In genomic region chr22:50260801-50261614, GRCh38 we compare ENCODE assay signal across 8 cellular contexts. TPM values are rescaled to one million over a fixed set of nuclear protein-coding genes. Genes with fewer than 3 reads are reported as not detected.
DNase-seq lines count a peak whose midpoint lies in the region; ATAC-seq, FAIRE-seq and TF ChIP-seq lines count a peak whose summit lies in the region.

No MANE protein-coding gene starts in this region.

- H3K27ac ChIP-seq in VCaP: peak overlapping the region; percentile 85
- H3K27ac ChIP-seq in esophagus (ENCODE audit: low read depth in 2 of 2, low read length in 1 of 2): peak overlapping the region in 1 of 2 donors; percentile 21
- H3K27ac ChIP-seq in CD8-positive, alpha-beta memory T cell (ENCODE audit: low read depth, low read length): no peak overlapping the region

- TF ChIP-seq POLR2A in H54 (IDR thresholded peaks at IDR 0.05; ENCODE audit: low read depth, low read length): no peak

- peaks cover 0 to 3% of the 10 kb centered on the region in 2 donors for H3K27me3 ChIP-seq in esophagus (ENCODE audit: control insufficient read depth in 1 of 2, insufficient read depth in 2 of 2, low read length in 2 of 2)
- H3K27me3 ChIP-seq in CD8-positive, alpha-beta memory T cell (ENCODE audit: insufficient read depth, low read length, poor library complexity, severe bottlenecking): peaks cover 13% of the 10 kb centered on the region

- no peak overlapping the region for H3K27ac Mint-ChIP-seq in natural killer cell treated with Interleukin-12 subunit alpha and Interleukin-12 subunit beta and Interleukin-15 and Interleukin-18, amount 100 ng/mL, for 72 hours
- H3K27ac Mint-ChIP-seq in CD8-positive, alpha-beta memory T cell: no peak overlapping the region

- H3K27me3 Mint-ChIP-seq in natural killer cell treated with Interleukin-12 subunit alpha and Interleukin-12 subunit beta and Interleukin-15 and Interleukin-18, amount 100 ng/mL, for 72 hours: peaks cover 0 to 9% of the 10 kb centered on the region in 2 donors
- peaks cover 11 to 26% of the 10 kb centered on the region in 2 donors for H3K27me3 Mint-ChIP-seq in CD8-positive, alpha-beta memory T cell

- H3K4me1 ChIP-seq in esophagus (ENCODE audit: control insufficient read depth in 2 of 2, insufficient read depth in 2 of 2, low read length in 1 of 2): peaks cover 2 to 4% of the 10 kb centered on the region in 2 donors
- H3K4me1 ChIP-seq in CD8-positive, alpha-beta memory T cell (ENCODE audit: insufficient read depth, low read length): no peaks in the 10 kb centered on the region

- H3K4me3 ChIP-seq in esophagus (ENCODE audit: low read depth in 1 of 2, low read length in 2 of 2): peak overlapping the region; percentile 41 to 46
- no peak overlapping the region for H3K4me3 ChIP-seq in CD8-positive, alpha-beta memory T cell (ENCODE audit: low read length)

- 1 to 2% methylated on average over 49 to 92 of the region's 92 CpGs for WGBS in esophagus, 2 donors

- CTCF ChIA-PET in CD8-positive, alpha-beta memory T cell (lab: Charles Lee): interaction anchor here (0.6 to 2.3 kb wide), 2 partner anchors 9 to 64 kb away, joined by 3 to 7 read pairs; no protein-coding TSS in a partner anchor

- FAIRE-seq in HTR-8/SVneo (lab: Jason Lieb, UNC): peak; percentile 62
- no peak for FAIRE-seq in H54 (lab: Jason Lieb, UNC)

- DNase-seq in DMS53 (lab: John Stamatoyannopoulos, UW) (peak; percentile 81), DMS53 treated with DMSO at 0.1 percent for 48 hours (lab: John Stamatoyannopoulos, UW; ENCODE audit: unreplicated experiment) (no peak), HTR-8/SVneo (ENCODE audit: insufficient read length, low spot score) (no peak), H54 (ENCODE audit: insufficient read length, low spot score) (no peak)
- no peak for DNase-seq in natural killer cell treated with Interleukin-12 subunit alpha and Interleukin-12 subunit beta and Interleukin-15 and Interleukin-18, amount 100 ng/mL, for 72 hours (ENCODE audit: low spot score)
- no peak for DNase-seq in CD8-positive, alpha-beta memory T cell

- peaks cover 0 to 4% of the 10 kb centered on the region in 2 donors for H3K36me3 ChIP-seq in esophagus (ENCODE audit: control insufficient read depth in 2 of 2, insufficient read depth in 2 of 2, low read length in 1 of 2)
- H3K36me3 ChIP-seq in CD8-positive, alpha-beta memory T cell (ENCODE audit: insufficient read depth, low read length): no peaks in the 10 kb centered on the region

- no peaks in the 10 kb centered on the region for H3K9me3 ChIP-seq in esophagus (ENCODE audit: control insufficient read depth in 2 of 2, insufficient read depth in 1 of 2, low read depth in 1 of 2, low read length in 1 of 2)
- H3K9me3 ChIP-seq in CD8-positive, alpha-beta memory T cell (ENCODE audit: low read length): no peaks in the 10 kb centered on the region

- H3K9me3 Mint-ChIP-seq in natural killer cell treated with Interleukin-12 subunit alpha and Interleukin-12 subunit beta and Interleukin-15 and Interleukin-18, amount 100 ng/mL, for 72 hours: no peaks in the 10 kb centered on the region
- no peaks in the 10 kb centered on the region for H3K9me3 Mint-ChIP-seq in CD8-positive, alpha-beta memory T cell

- ATAC-seq in natural killer cell treated with Interleukin-12 subunit alpha and Interleukin-12 subunit beta and Interleukin-15 and Interleukin-18, amount 100 ng/mL, for 72 hours: peak; percentile 32 to 53

- no peak for TF ChIP-seq CTCF in VCaP (conservative IDR thresholded peaks at IDR 0.05)

- H3K36me3 Mint-ChIP-seq in natural killer cell treated with Interleukin-12 subunit alpha and Interleukin-12 subunit beta and Interleukin-15 and Interleukin-18, amount 100 ng/mL, for 72 hours: no peaks in the 10 kb centered on the region
- H3K36me3 Mint-ChIP-seq in CD8-positive, alpha-beta memory T cell: no peaks in the 10 kb centered on the region

- POLR2A ChIA-PET in CD8-positive, alpha-beta memory T cell (lab: Charles Lee): interaction anchor here (1.6 kb wide), 1 partner anchor 45 kb away, joined by 3 read pairs; no protein-coding TSS in a partner anchor

- no peak overlapping the region for H3K4me3 Mint-ChIP-seq in natural killer cell treated with Interleukin-12 subunit alpha and Interleukin-12 subunit beta and Interleukin-15 and Interleukin-18, amount 100 ng/mL, for 72 hours
- peak overlapping the region in 1 of 7 donors; percentile 36 for H3K4me3 Mint-ChIP-seq in CD8-positive, alpha-beta memory T cell

- H3K4me1 Mint-ChIP-seq in natural killer cell treated with Interleukin-12 subunit alpha and Interleukin-12 subunit beta and Interleukin-15 and Interleukin-18, amount 100 ng/mL, for 72 hours (ENCODE audit: low read depth in 2 of 2): peaks cover 4 to 5% of the 10 kb centered on the region in 2 donors
- H3K4me1 Mint-ChIP-seq in CD8-positive, alpha-beta memory T cell: peaks cover 0 to 16% (median 6%) of the 10 kb centered on the region in 3 donors

RNA-seq across cellular contexts. Expression of gene MAPK12, which starts 0.5 kb away (rescaled TPM):
- 1 to 10 TPM; 3.0 to 3.4 TPM for polyA plus RNA-seq in esophagus
- total RNA-seq in natural killer cell treated with Interleukin-12 subunit alpha and Interleukin-12 subunit beta and Interleukin-15 and Interleukin-18, amount 100 ng/mL, for 72 hours: 1 to 10 TPM; 1.6 to 9.0 TPM
- total RNA-seq in CD8-positive, alpha-beta memory T cell: 1 to 10 TPM; 9.3 to 9.7 TPM
- polyA plus RNA-seq in CD8-positive, alpha-beta memory T cell: 0.03 TPM

RNA-seq across cellular contexts. Expression of gene MAPK11, which starts 9.2 kb away (rescaled TPM):
- polyA plus RNA-seq in esophagus: 1 to 10 TPM; 5.4 to 6.1 TPM
- total RNA-seq in natural killer cell treated with Interleukin-12 subunit alpha and Interleukin-12 subunit beta and Interleukin-15 and Interleukin-18, amount 100 ng/mL, for 72 hours: 10 to 100 TPM; 10.2 to 15.1 TPM
- 10 to 100 TPM; 12.8 to 13.2 TPM for total RNA-seq in CD8-positive, alpha-beta memory T cell
- 0.28 TPM for polyA plus RNA-seq in CD8-positive, alpha-beta memory T cell

RNA-seq across cellular contexts. Expression of gene HDAC10, which starts 9.9 kb away (rescaled TPM):
- 10 to 100 TPM; 22.0 to 42.4 TPM for polyA plus RNA-seq in esophagus
- total RNA-seq in natural killer cell treated with Interleukin-12 subunit alpha and Interleukin-12 subunit beta and Interleukin-15 and Interleukin-18, amount 100 ng/mL, for 72 hours: 100 to 1,000 TPM in 1 of 2 donors, 10 to 100 TPM in 1; 54.5 to 113 TPM
- total RNA-seq in CD8-positive, alpha-beta memory T cell: 10 to 100 TPM; 42.5 to 44.7 TPM
- polyA plus RNA-seq in CD8-positive, alpha-beta memory T cell: 7.5 TPM

RNA-seq across cellular contexts. Expression of gene TUBGCP6, which starts 16.2 kb away (rescaled TPM):
- polyA plus RNA-seq in esophagus: 10 to 100 TPM; 19.3 to 37.9 TPM
- total RNA-seq in natural killer cell treated with Interleukin-12 subunit alpha and Interleukin-12 subunit beta and Interleukin-15 and Interleukin-18, amount 100 ng/mL, for 72 hours: 10 to 100 TPM; 47.6 to 80.1 TPM
- 10 to 100 TPM; 51.4 to 52.2 TPM for total RNA-seq in CD8-positive, alpha-beta memory T cell
- polyA plus RNA-seq in CD8-positive, alpha-beta memory T cell: 18.6 TPM

RNA-seq across cellular contexts. Expression of gene PLXNB2, which starts 46.4 kb away (rescaled TPM):
- polyA plus RNA-seq in esophagus: 100 to 1,000 TPM; 107 to 186 TPM
- 1 to 10 TPM; 4.4 to 5.5 TPM for total RNA-seq in natural killer cell treated with Interleukin-12 subunit alpha and Interleukin-12 subunit beta and Interleukin-15 and Interleukin-18, amount 100 ng/mL, for 72 hours
- total RNA-seq in CD8-positive, alpha-beta memory T cell: 10 to 100 TPM; 13.4 to 14.4 TPM
- polyA plus RNA-seq in CD8-positive, alpha-beta memory T cell: 0.17 TPM
